1 cellular context compared by ENCODE assay signal in genomic region chr14:50342211-50343080, GRCh38.
A peak's percentile ranks its signal among the peaks of the same experiment; 100 is the strongest.
TF ChIP-seq lines count a peak whose summit lies in the region.

No MANE protein-coding gene starts in this region.

TF ChIP-seq in HEK293, 187 proteins besides CTCF, POLR2A, EP300 and RAD21 (continued from another document and continues in another):
- TF ChIP-seq ZSCAN5A (tag by site-specific recombination; IDR thresholded peaks at IDR 0.05) = no peak
- no peak for TF ChIP-seq ZNF24 (tag by site-specific recombination; IDR thresholded peaks at IDR 0.05)
- TF ChIP-seq ZEB2 (tag by site-specific recombination; IDR thresholded peaks at IDR 0.05) = peak; percentile 67
- TF ChIP-seq ZBTB17 (tag by site-specific recombination; IDR thresholded peaks at IDR 0.05) = peak; percentile 47
- no peak for TF ChIP-seq ZNF677 (tag by site-specific recombination; IDR thresholded peaks at IDR 0.05)
- TF ChIP-seq ZNF366 (tag by site-specific recombination; conservative IDR thresholded peaks at IDR 0.05) = 0 out of 2 replicates have a peak, but pooled peaks have one; percentile 20
- TF ChIP-seq, protein P1, sequence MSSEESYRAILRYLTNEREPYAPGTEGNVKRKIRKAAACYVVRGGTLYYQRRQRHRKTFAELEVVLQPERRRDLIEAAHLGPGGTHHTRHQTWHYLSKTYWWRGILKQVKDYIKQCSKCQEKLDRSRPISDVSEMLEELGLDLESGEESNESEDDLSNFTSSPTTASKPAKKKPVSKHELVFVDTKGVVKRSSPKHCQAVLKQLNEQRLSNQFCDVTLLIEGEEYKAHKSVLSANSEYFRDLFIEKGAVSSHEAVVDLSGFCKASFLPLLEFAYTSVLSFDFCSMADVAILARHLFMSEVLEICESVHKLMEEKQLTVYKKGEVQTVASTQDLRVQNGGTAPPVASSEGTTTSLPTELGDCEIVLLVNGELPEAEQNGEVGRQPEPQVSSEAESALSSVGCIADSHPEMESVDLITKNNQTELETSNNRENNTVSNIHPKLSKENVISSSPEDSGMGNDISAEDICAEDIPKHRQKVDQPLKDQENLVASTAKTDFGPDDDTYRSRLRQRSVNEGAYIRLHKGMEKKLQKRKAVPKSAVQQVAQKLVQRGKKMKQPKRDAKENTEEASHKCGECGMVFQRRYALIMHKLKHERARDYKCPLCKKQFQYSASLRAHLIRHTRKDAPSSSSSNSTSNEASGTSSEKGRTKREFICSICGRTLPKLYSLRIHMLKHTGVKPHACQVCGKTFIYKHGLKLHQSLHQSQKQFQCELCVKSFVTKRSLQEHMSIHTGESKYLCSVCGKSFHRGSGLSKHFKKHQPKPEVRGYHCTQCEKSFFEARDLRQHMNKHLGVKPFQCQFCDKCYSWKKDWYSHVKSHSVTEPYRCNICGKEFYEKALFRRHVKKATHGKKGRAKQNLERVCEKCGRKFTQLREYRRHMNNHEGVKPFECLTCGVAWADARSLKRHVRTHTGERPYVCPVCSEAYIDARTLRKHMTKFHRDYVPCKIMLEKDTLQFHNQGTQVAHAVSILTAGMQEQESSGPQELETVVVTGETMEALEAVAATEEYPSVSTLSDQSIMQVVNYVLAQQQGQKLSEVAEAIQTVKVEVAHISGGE (tag by site-specific recombination; conservative IDR thresholded peaks at IDR 0.05; ENCODE audit: low read depth) = no peak
- peak; percentile 50; the same call in 1 of the 2 replicates for TF ChIP-seq ZNF692 (tag by site-specific recombination; IDR thresholded peaks at IDR 0.05)
- no peak for TF ChIP-seq ZNF701 (tag by site-specific recombination; IDR thresholded peaks at IDR 0.05)
- TF ChIP-seq ZNF221 (tag by site-specific recombination; IDR thresholded peaks at IDR 0.05; ENCODE audit: borderline replicate concordance) = no peak
- TF ChIP-seq SP3 (tag by site-specific recombination; IDR thresholded peaks at IDR 0.05) = no peak
- no peak for TF ChIP-seq ZNF555 (tag by site-specific recombination; conservative IDR thresholded peaks at IDR 0.05)
- no peak for TF ChIP-seq ZNF18 (tag by site-specific recombination; IDR thresholded peaks at IDR 0.05)
- TF ChIP-seq PRDM2 (tag by site-specific recombination; IDR thresholded peaks at IDR 0.05; ENCODE audit: borderline replicate concordance) = no peak
- 0 out of 2 replicates have a peak, but pooled peaks have one; percentile 27 for TF ChIP-seq ZBTB20 (tag by site-specific recombination; IDR thresholded peaks at IDR 0.05)
- no peak for TF ChIP-seq ZNF121 (tag by site-specific recombination; IDR thresholded peaks at IDR 0.05)
- TF ChIP-seq ZFP37 (tag by site-specific recombination; IDR thresholded peaks at IDR 0.05) = no peak
- TF ChIP-seq ZNF791 (tag by site-specific recombination; IDR thresholded peaks at IDR 0.05) = no peak
- TF ChIP-seq TRIM28 (IDR thresholded peaks at IDR 0.05; ENCODE audit: borderline replicate concordance, low read length) = no peak
- no peak for TF ChIP-seq ZNF624 (tag by site-specific recombination; IDR thresholded peaks at IDR 0.05)
- TF ChIP-seq ZNF140 (tag by site-specific recombination; IDR thresholded peaks at IDR 0.05) = no peak
- no peak for TF ChIP-seq MZF1 (tag by site-specific recombination; IDR thresholded peaks at IDR 0.05; ENCODE audit: borderline replicate concordance)
- TF ChIP-seq ZSCAN30 (tag by site-specific recombination; IDR thresholded peaks at IDR 0.05) = 0 out of 2 replicates have a peak, but pooled peaks have one; percentile 13
- no peak for TF ChIP-seq ZBTB1 (tag by site-specific recombination; IDR thresholded peaks at IDR 0.05)
- no peak for TF ChIP-seq ZNF112 (tag by site-specific recombination; IDR thresholded peaks at IDR 0.05)
- 0 out of 2 replicates have a peak, but pooled peaks have one; percentile 12 for TF ChIP-seq GLIS1 (tag by site-specific recombination; IDR thresholded peaks at IDR 0.05)
- TF ChIP-seq SCRT1 (tag by site-specific recombination; IDR thresholded peaks at IDR 0.05; ENCODE audit: borderline replicate concordance) = 0 out of 2 replicates have a peak, but pooled peaks have one; percentile 63
- no peak for TF ChIP-seq ZBTB7A (tag by site-specific recombination; IDR thresholded peaks at IDR 0.05; ENCODE audit: low read depth)
- TF ChIP-seq ZNF311 (tag by site-specific recombination; IDR thresholded peaks at IDR 0.05; ENCODE audit: borderline replicate concordance) = no peak
- TF ChIP-seq ZNF274 (IDR thresholded peaks at IDR 0.05; ENCODE audit: low read length) = no peak
- no peak for TF ChIP-seq ZNF274 (tag by site-specific recombination; IDR thresholded peaks at IDR 0.05; ENCODE audit: borderline replicate concordance)
- TF ChIP-seq ZFP69B (tag by site-specific recombination; IDR thresholded peaks at IDR 0.05) = no peak
- TF ChIP-seq, protein P2, sequence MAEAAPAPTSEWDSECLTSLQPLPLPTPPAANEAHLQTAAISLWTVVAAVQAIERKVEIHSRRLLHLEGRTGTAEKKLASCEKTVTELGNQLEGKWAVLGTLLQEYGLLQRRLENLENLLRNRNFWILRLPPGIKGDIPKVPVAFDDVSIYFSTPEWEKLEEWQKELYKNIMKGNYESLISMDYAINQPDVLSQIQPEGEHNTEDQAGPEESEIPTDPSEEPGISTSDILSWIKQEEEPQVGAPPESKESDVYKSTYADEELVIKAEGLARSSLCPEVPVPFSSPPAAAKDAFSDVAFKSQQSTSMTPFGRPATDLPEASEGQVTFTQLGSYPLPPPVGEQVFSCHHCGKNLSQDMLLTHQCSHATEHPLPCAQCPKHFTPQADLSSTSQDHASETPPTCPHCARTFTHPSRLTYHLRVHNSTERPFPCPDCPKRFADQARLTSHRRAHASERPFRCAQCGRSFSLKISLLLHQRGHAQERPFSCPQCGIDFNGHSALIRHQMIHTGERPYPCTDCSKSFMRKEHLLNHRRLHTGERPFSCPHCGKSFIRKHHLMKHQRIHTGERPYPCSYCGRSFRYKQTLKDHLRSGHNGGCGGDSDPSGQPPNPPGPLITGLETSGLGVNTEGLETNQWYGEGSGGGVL (tag by site-specific recombination; IDR thresholded peaks at IDR 0.05) = 0 out of 2 replicates have a peak, but pooled peaks have one; percentile 7
- TF ChIP-seq ZNF560 (tag by site-specific recombination; IDR thresholded peaks at IDR 0.05; ENCODE audit: borderline replicate concordance) = no peak
- TF ChIP-seq ZNF266 (tag by site-specific recombination; IDR thresholded peaks at IDR 0.05; ENCODE audit: low read depth) = no peak
- no peak for TF ChIP-seq ZNF223 (tag by site-specific recombination; IDR thresholded peaks at IDR 0.05)
- no peak for TF ChIP-seq ZFP3 (tag by site-specific recombination; IDR thresholded peaks at IDR 0.05; ENCODE audit: low read depth)
- no peak for TF ChIP-seq ZNF707 (tag by site-specific recombination; IDR thresholded peaks at IDR 0.05)
- no peak for TF ChIP-seq ZSCAN4 (tag by site-specific recombination; IDR thresholded peaks at IDR 0.05)
- no peak for TF ChIP-seq ZNF423 (tag by site-specific recombination; IDR thresholded peaks at IDR 0.05)
- no peak for TF ChIP-seq ZNF404 (tag by site-specific recombination; IDR thresholded peaks at IDR 0.05)
- no peak for TF ChIP-seq ZNF670 (tag by site-specific recombination; IDR thresholded peaks at IDR 0.05; ENCODE audit: low read depth)
- TF ChIP-seq OVOL3 (tag by site-specific recombination; IDR thresholded peaks at IDR 0.05) = no peak
- no peak for TF ChIP-seq ZNF558 (tag by site-specific recombination; IDR thresholded peaks at IDR 0.05)
- TF ChIP-seq BCL11B (tag by site-specific recombination; IDR thresholded peaks at IDR 0.05; ENCODE audit: low read depth) = no peak
- no peak for TF ChIP-seq ZNF394 (tag by site-specific recombination; IDR thresholded peaks at IDR 0.05; ENCODE audit: borderline replicate concordance)
- no peak for TF ChIP-seq ZNF777 (tag by site-specific recombination; IDR thresholded peaks at IDR 0.05; ENCODE audit: borderline replicate concordance)
- no peak for TF ChIP-seq ZNF776 (tag by site-specific recombination; IDR thresholded peaks at IDR 0.05; ENCODE audit: borderline replicate concordance)
- TF ChIP-seq ELK4 (IDR thresholded peaks at IDR 0.05; ENCODE audit: borderline replicate concordance, low read depth, low read length) = no peak
- no peak; the same call in 1 of the 2 replicates for TF ChIP-seq ZIC2 (tag by site-specific recombination; IDR thresholded peaks at IDR 0.05)
- TF ChIP-seq ZNF600 (tag by site-specific recombination; IDR thresholded peaks at IDR 0.05) = peak; percentile 49; the same call in 1 of the 2 replicates
